Comparison of ENCODE assay signal across 10 cellular contexts in genomic region chr14:97456958-97457357, GRCh38.
A peak's percentile ranks its signal among the peaks of the same experiment; 100 is the strongest.
DNase-seq lines count a peak whose midpoint lies in the region; ATAC-seq, FAIRE-seq and TF ChIP-seq lines count a peak whose summit lies in the region.
"Had no signal": no experiment of that assay in that cellular context is flagged by ENCODE, and none has a peak within 500 bp of the region (broad histone marks: within the 10 kb centered on the region; RNA-seq: fewer than 3 reads in every experiment).

No MANE protein-coding gene starts in this region.

- FAIRE-seq in HTR-8/SVneo (lab: Jason Lieb, UNC), result no peak
- FAIRE-seq: endometrium had no signal

- CTCF ChIA-PET in HCT116 (lab: Charles Lee), result no interaction called here
- CTCF ChIA-PET in activated CD8-positive, alpha-beta memory T cell treated with anti-CD3 and anti-CD28 coated beads, Interleukin-2, amount 10 ng/mL, durations not matched to agents 7 days and 5 days (lab: Charles Lee), result interaction anchor here (1.8 kb wide), 2 partner anchors 22 to 146 kb away, joined by 4 read pairs; no protein-coding TSS in a partner anchor

- no TSS peak for BruUV-seq in HCT116 (replicated peaks; lab: Mats Ljungman, UMichigan)

- H3K27ac ChIP-seq in HCT116 (ENCODE audit: low read depth, low read length) (no peak overlapping the region), gastrocnemius medialis (no peak overlapping the region)

- DNase-seq in HCT116 (ENCODE audit: low read depth, low spot score) (no peak), gastrocnemius medialis (no peak), HTR-8/SVneo (ENCODE audit: insufficient read length, low spot score) (no peak), retina (no peak), SHP77 treated with DMSO at 0.1 percent for 48 hours (lab: John Stamatoyannopoulos, UW) (no peak)
- peak; percentile 88 for DNase-seq in activated CD8-positive, alpha-beta memory T cell treated with anti-CD3 and anti-CD28 coated beads, Interleukin-2, amount 10 ng/mL, durations not matched to agents 7 days and 5 days
- peak; percentile 52 for DNase-seq in stimulated activated CD8-positive, alpha-beta memory T cell treated with anti-CD3 and anti-CD28 coated beads, Interleukin-12 subunit alpha, Interleukin-12 subunit beta, amount 100 ng/mL, for 1 hour (ENCODE audit: low read depth)

- peak overlapping the region; percentile 54 for H3K4me3 Mint-ChIP-seq in activated CD8-positive, alpha-beta memory T cell treated with anti-CD3 and anti-CD28 coated beads, Interleukin-2, amount 10 ng/mL, durations not matched to agents 7 days and 5 days

- peaks cover 40% of the 10 kb centered on the region for H3K36me3 Mint-ChIP-seq in activated CD8-positive, alpha-beta memory T cell treated with anti-CD3 and anti-CD28 coated beads, Interleukin-2, amount 10 ng/mL, durations not matched to agents 7 days and 5 days

- H3K9me2 ChIP-seq in HCT116 (ENCODE audit: insufficient read depth), result no peaks in the 10 kb centered on the region

- intact Hi-C loops in HCT116 (cut with micrococcal nuclease), result no loop called here
- intact Hi-C loops in gastrocnemius medialis (cut with DNase I; ENCODE audit: low total_unique reads), result no loop called here

- H3K9me3 Mint-ChIP-seq in activated CD8-positive, alpha-beta memory T cell treated with anti-CD3 and anti-CD28 coated beads, Interleukin-2, amount 10 ng/mL, durations not matched to agents 7 days and 5 days (ENCODE audit: low read depth), result peaks cover 8% of the 10 kb centered on the region

- POLR2A ChIA-PET in HCT116 (lab: Charles Lee), result no interaction called here

- H3K79me2 ChIP-seq in HCT116 (ENCODE audit: insufficient read depth, low read length), result no peaks in the 10 kb centered on the region

- H3K27ac Mint-ChIP-seq in activated CD8-positive, alpha-beta memory T cell treated with anti-CD3 and anti-CD28 coated beads, Interleukin-2, amount 10 ng/mL, durations not matched to agents 7 days and 5 days, result peak overlapping the region; percentile 99

- TF ChIP-seq POLR2A in HCT116 (IDR thresholded peaks at IDR 0.05; ENCODE audit: borderline replicate concordance, extremely low read depth, insufficient read depth, insufficient read length) (no peak), gastrocnemius medialis (IDR thresholded peaks at IDR 0.05) (no peak)

- H3K36me3 ChIP-seq in HCT116 (ENCODE audit: control insufficient read depth in 1 of 2, insufficient read depth in 2 of 2, low read length in 2 of 2) (no peaks in the 10 kb centered on the region), gastrocnemius medialis (no peaks in the 10 kb centered on the region)

- H3K9ac ChIP-seq in HCT116 (ENCODE audit: low read length), result no peak overlapping the region

- in situ Hi-C loops in gastrocnemius medialis (cut with MboI; ENCODE audit: low sequenced_read_pairs in 4 of 4), result no loop called here

- no peak overlapping the region for H3K4me2 ChIP-seq in HCT116 (ENCODE audit: low read length)

- H3K9me3 ChIP-seq in HCT116 (ENCODE audit: control insufficient read depth in 1 of 2, insufficient read depth in 1 of 2, low read depth in 1 of 2, low read length in 2 of 2) (no peaks in the 10 kb centered on the region), gastrocnemius medialis (no peaks in the 10 kb centered on the region)

- RAD21 ChIA-PET in HCT116 (lab: Charles Lee; ENCODE audit: low non-redundant PET in 1 of 2, low total read pairs in 2 of 2, uncharacterized antibody in 2 of 2, unreplicated experiment in 2 of 2), result no interaction called here

- H3K4me1 ChIP-seq in HCT116 (ENCODE audit: control insufficient read depth in 1 of 2, insufficient read depth in 2 of 2, low read length in 2 of 2) (peaks cover 0 to 6% of the 10 kb centered on the region in 2 experiments; a peak in 2 of 4 replicates), gastrocnemius medialis (no peaks in the 10 kb centered on the region)

- H3K4me3 ChIP-seq in HCT116 (replicated peaks in 1 of 2; ENCODE audit: low read depth in 1 of 2, low read length in 2 of 2), result no peak overlapping the region
- H3K4me3 ChIP-seq in gastrocnemius medialis, result no peak overlapping the region
- H3K4me3 ChIP-seq: lung had no signal

- H4K20me1 ChIP-seq in HCT116 (ENCODE audit: insufficient read depth), result no peaks in the 10 kb centered on the region

- H3K27me3 ChIP-seq in HCT116 (ENCODE audit: insufficient read depth, low read length) (no peaks in the 10 kb centered on the region), gastrocnemius medialis (peaks cover 0 to 2% (median 0%) of the 10 kb centered on the region in 3 donors)

- TF ChIP-seq CTCF in HCT116 (IDR thresholded peaks at IDR 0.05 in 2 of 3, conservative IDR thresholded peaks at IDR 0.05 in 1 of 3; ENCODE audit: borderline replicate concordance in 1 of 3, insufficient read depth in 1 of 3, low read depth in 2 of 3, low read length in 2 of 3) (no peak), gastrocnemius medialis (IDR thresholded peaks at IDR 0.05 in 4 of 5, conservative IDR thresholded peaks at IDR 0.05 in 1 of 5) (no peak)

- H3K27me3 Mint-ChIP-seq in activated CD8-positive, alpha-beta memory T cell treated with anti-CD3 and anti-CD28 coated beads, Interleukin-2, amount 10 ng/mL, durations not matched to agents 7 days and 5 days, result no peaks in the 10 kb centered on the region

- H2AFZ ChIP-seq in HCT116 (ENCODE audit: low read depth, low read length, poor library complexity, severe bottlenecking), result no peak overlapping the region

- H3K4me1 Mint-ChIP-seq in activated CD8-positive, alpha-beta memory T cell treated with anti-CD3 and anti-CD28 coated beads, Interleukin-2, amount 10 ng/mL, durations not matched to agents 7 days and 5 days, result peaks cover 63% of the 10 kb centered on the region

- no peak for TF ChIP-seq RAD21 in HCT116 (IDR thresholded peaks at IDR 0.05; ENCODE audit: low read depth)

- ATAC-seq in HCT116, result 0 out of 2 replicates have a peak, but pooled peaks have one; percentile 25
- peak; percentile 83 for ATAC-seq in activated CD8-positive, alpha-beta memory T cell treated with anti-CD3 and anti-CD28 coated beads, Interleukin-2, amount 10 ng/mL, durations not matched to agents 7 days and 5 days
- ATAC-seq in esophagus mucosa, result peak; percentile 80
- no peak for ATAC-seq in gastrocnemius medialis

TF ChIP-seq in HCT116, 20 proteins besides CTCF, POLR2A, EP300 and RAD21:
- TF ChIP-seq TCF7L2 (IDR thresholded peaks at IDR 0.05; ENCODE audit: borderline replicate concordance, extremely low read depth, insufficient read depth, insufficient read length), result no peak
- TF ChIP-seq MAX (IDR thresholded peaks at IDR 0.05), result 0 out of 2 replicates have a peak, but pooled peaks have one; percentile 30
- TF ChIP-seq JUND (IDR thresholded peaks at IDR 0.05), result peak; percentile 13; the same call in 1 of the 2 replicates
- TF ChIP-seq EGR1 (IDR thresholded peaks at IDR 0.05; ENCODE audit: low read depth), result no peak
- 0 out of 2 replicates have a peak, but pooled peaks have one; percentile 26 for TF ChIP-seq FOSL1 (IDR thresholded peaks at IDR 0.05; ENCODE audit: low read depth)
- TF ChIP-seq CBX3 (IDR thresholded peaks at IDR 0.05; ENCODE audit: low read depth), result peak; percentile 28; the same call in 1 of the 2 replicates
- no peak for TF ChIP-seq SRF (IDR thresholded peaks at IDR 0.05; ENCODE audit: low read depth)

Comparison
In these comparisons a context has a peak if more than half of its experiments do, and no peak if none do; other contexts are left out.
1. ATAC-seq: peak in HCT116 (single experiment), activated CD8-positive, alpha-beta memory T cell treated with anti-CD3 and anti-CD28 coated beads, Interleukin-2, amount 10 ng/mL, durations not matched to agents 7 days and 5 days (single experiment) and esophagus mucosa (single experiment); none in gastrocnemius medialis (0 of 2).
2. DNase-seq: peak in activated CD8-positive, alpha-beta memory T cell treated with anti-CD3 and anti-CD28 coated beads, Interleukin-2, amount 10 ng/mL, durations not matched to agents 7 days and 5 days (single experiment) and stimulated activated CD8-positive, alpha-beta memory T cell treated with anti-CD3 and anti-CD28 coated beads, Interleukin-12 subunit alpha, Interleukin-12 subunit beta, amount 100 ng/mL, for 1 hour (single experiment); none in HCT116 (single experiment), gastrocnemius medialis (0 of 2), HTR-8/SVneo (single experiment), retina (single experiment) and SHP77 treated with DMSO at 0.1 percent for 48 hours (single experiment).